In the genomic region with DNA sequence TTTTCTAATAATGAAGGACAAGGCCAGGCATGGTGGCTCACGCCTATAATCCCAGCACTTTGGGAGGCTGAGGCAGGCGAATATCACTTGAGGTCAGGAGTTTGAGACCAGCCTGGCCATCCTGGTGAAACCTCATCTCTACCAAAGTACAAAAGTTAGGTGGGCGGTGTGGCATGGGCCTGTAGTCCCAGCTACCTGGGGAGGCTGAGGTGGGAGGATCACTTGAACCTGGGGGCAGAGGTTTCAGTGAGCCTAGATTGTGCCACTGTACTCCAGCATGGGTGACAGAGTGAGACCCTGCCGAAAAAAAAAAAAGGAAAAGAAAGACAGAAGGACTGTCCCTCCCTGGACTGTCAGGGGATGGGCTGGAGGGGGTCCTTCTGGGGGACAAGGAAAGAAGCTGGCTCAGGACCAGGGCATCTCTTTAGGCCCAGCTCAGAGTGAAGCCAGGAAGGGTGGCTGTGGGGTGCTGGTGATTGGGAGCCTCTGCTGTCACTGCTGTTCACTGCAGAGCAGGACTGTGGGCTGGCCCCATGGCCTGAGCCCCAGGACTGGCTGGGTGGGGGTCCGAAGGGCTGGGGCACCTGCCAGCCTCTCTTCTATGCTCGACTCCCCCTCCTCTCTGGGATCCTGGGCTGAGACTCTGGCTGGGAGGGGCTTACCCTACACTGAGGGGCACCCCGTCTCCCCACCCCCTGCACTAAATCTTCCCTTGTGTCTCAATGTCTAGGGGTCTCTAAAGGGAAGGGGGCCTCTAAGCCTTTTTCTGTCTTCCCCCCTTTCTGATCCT, we compare ENCODE assay signal across 8 cellular contexts. TPM values are rescaled to one million over a fixed set of nuclear protein-coding genes. Genes with fewer than 3 reads are reported as not detected.
DNase-seq lines count a peak whose midpoint lies in the region; ATAC-seq and TF ChIP-seq lines count a peak whose summit lies in the region.

No MANE protein-coding gene starts in this region.

- peaks cover 40% of the 10 kb centered on the region for H3K27me3 Mint-ChIP-seq in CD4-positive, CD25-positive, alpha-beta regulatory T cell

- H3K4me1 ChIP-seq in CD4-positive, CD25-positive, alpha-beta regulatory T cell (ENCODE audit: control insufficient read depth, insufficient read depth, low read length, poor library complexity, severe bottlenecking): peaks cover 7% of the 10 kb centered on the region
- H3K4me1 ChIP-seq in OCI-LY7 (ENCODE audit: insufficient read depth, low read length, poor library complexity, severe bottlenecking) (peaks cover 32% of the 10 kb centered on the region), endocrine pancreas (ENCODE audit: control insufficient read depth, insufficient read depth, low read length) (no peaks in the 10 kb centered on the region), neuron (ENCODE audit: insufficient read depth, low read length) (peaks cover 26% of the 10 kb centered on the region)

- no peaks in the 10 kb centered on the region for H3K79me2 ChIP-seq in OCI-LY7 (ENCODE audit: insufficient read depth, low read depth, low read length)

- POLR2A ChIA-PET in OCI-LY7 (lab: Charles Lee): no interaction called here

- no peak overlapping the region for H2AFZ ChIP-seq in OCI-LY7 (ENCODE audit: low read length)
- H2AFZ ChIP-seq in neuron (ENCODE audit: low read depth, low read length): peak overlapping the region; percentile 70

- H3K4me3 ChIP-seq in CD4-positive, CD25-positive, alpha-beta regulatory T cell (ENCODE audit: low read depth, low read length): peak overlapping the region; percentile 48
- peak overlapping the region; percentile 74 for H3K4me3 ChIP-seq in OCI-LY7 (ENCODE audit: low read depth, low read length, poor library complexity, severe bottlenecking)
- H3K4me3 ChIP-seq in endocrine pancreas (ENCODE audit: control insufficient read depth, insufficient read depth, low read length): peak overlapping the region; percentile 32
- H3K4me3 ChIP-seq in neuron (ENCODE audit: low read length): peak overlapping the region; percentile 48

- H3K9me3 ChIP-seq in CD4-positive, CD25-positive, alpha-beta regulatory T cell (ENCODE audit: control insufficient read depth in 2 of 2, low read length in 2 of 2): no peaks in the 10 kb centered on the region
- H3K9me3 ChIP-seq in OCI-LY7 (ENCODE audit: low read length) (no peaks in the 10 kb centered on the region), endocrine pancreas (ENCODE audit: control insufficient read depth, low read length) (no peaks in the 10 kb centered on the region), neuron (ENCODE audit: low read length) (no peaks in the 10 kb centered on the region)

- H3K27ac ChIP-seq in CD4-positive, CD25-positive, alpha-beta regulatory T cell (ENCODE audit: insufficient read depth, low read length, poor library complexity, severe bottlenecking): no peak overlapping the region
- no peak overlapping the region for H3K27ac ChIP-seq in OCI-LY7 (ENCODE audit: low read depth, low read length, poor library complexity, severe bottlenecking)

- no peak for TF ChIP-seq CTCF in OCI-LY7 (conservative IDR thresholded peaks at IDR 0.05; ENCODE audit: low read length)

- peaks cover 6% of the 10 kb centered on the region for H3K27me3 ChIP-seq in CD4-positive, CD25-positive, alpha-beta regulatory T cell (ENCODE audit: control insufficient read depth, insufficient read depth, low read length)
- no peaks in the 10 kb centered on the region for H3K27me3 ChIP-seq in endocrine pancreas (ENCODE audit: control insufficient read depth, insufficient read depth, low read length)
- peaks cover 19% of the 10 kb centered on the region for H3K27me3 ChIP-seq in neuron (ENCODE audit: insufficient read depth, low read length)

- BruUV-seq in OCI-LY7 (replicated peaks; lab: Mats Ljungman, UMichigan): no TSS peak

- intact Hi-C loops in OCI-LY7 (cut with micrococcal nuclease; ENCODE audit: unreplicated experiment): loop anchor here (10.0 kb wide), 1 partner anchor 237 kb away; no protein-coding TSS in a partner anchor

- H3K27ac Mint-ChIP-seq in CD4-positive, CD25-positive, alpha-beta regulatory T cell: peak overlapping the region in 1 of 3 donors; percentile 38

- H4K20me1 ChIP-seq in OCI-LY7 (ENCODE audit: insufficient read depth, low read length): no peaks in the 10 kb centered on the region

- H3K36me3 ChIP-seq in CD4-positive, CD25-positive, alpha-beta regulatory T cell (ENCODE audit: control insufficient read depth, insufficient read depth, low read length): no peaks in the 10 kb centered on the region
- no peaks in the 10 kb centered on the region for H3K36me3 ChIP-seq in OCI-LY7 (ENCODE audit: insufficient read depth, low read length)
- no peaks in the 10 kb centered on the region for H3K36me3 ChIP-seq in endocrine pancreas (ENCODE audit: control insufficient read depth, insufficient read depth, low read length)
- no peaks in the 10 kb centered on the region for H3K36me3 ChIP-seq in neuron (ENCODE audit: insufficient read depth, low read length)

- peaks cover 0 to 2% (median 0%) of the 10 kb centered on the region in 7 donors for H3K9me3 Mint-ChIP-seq in CD4-positive, CD25-positive, alpha-beta regulatory T cell

- H3K36me3 Mint-ChIP-seq in CD4-positive, CD25-positive, alpha-beta regulatory T cell: no peaks in the 10 kb centered on the region

- H3K9me2 ChIP-seq in OCI-LY7 (ENCODE audit: insufficient read depth, low read length): no peaks in the 10 kb centered on the region

- H3K4me1 Mint-ChIP-seq in CD4-positive, CD25-positive, alpha-beta regulatory T cell: peaks cover 0 to 26% (median 5%) of the 10 kb centered on the region in 4 donors

- DNase-seq in CD4-positive, CD25-positive, alpha-beta regulatory T cell: no peak
- DNase-seq in OCI-LY7 (ENCODE audit: low spot score): no peak
- DNase-seq in NCI-H748 treated with DMSO at 0.1 percent for 48 hours (lab: John Stamatoyannopoulos, UW): no peak
- DNase-seq in NCI-H128 (lab: John Stamatoyannopoulos, UW; ENCODE audit: unreplicated experiment): no peak
- no peak for DNase-seq in stimulated activated naive CD4-positive, alpha-beta T cell treated with Interleukin-2 at 50 U/mL for 16 hours (lab: John Stamatoyannopoulos, UW)

- peak overlapping the region; percentile 60 for H3K9ac ChIP-seq in endocrine pancreas (ENCODE audit: control insufficient read depth, insufficient read depth, low read length)

- no peak for ATAC-seq in CD4-positive, CD25-positive, alpha-beta regulatory T cell (ENCODE audit: low read depth in 2 of 2)
- ATAC-seq in HG02970 (IDR thresholded peaks at IDR 0.05; ENCODE audit: low FRiP score, unreplicated experiment): no peak

- peak overlapping the region; percentile 74 to 92 (median 84) for H3K4me3 Mint-ChIP-seq in CD4-positive, CD25-positive, alpha-beta regulatory T cell

- H3K4me2 ChIP-seq in OCI-LY7 (ENCODE audit: low read length): peak overlapping the region; percentile 96

- CTCF ChIA-PET in OCI-LY7 (lab: Charles Lee; ENCODE audit: unreplicated experiment): no interaction called here

RNA-seq across cellular contexts. Expression of a gene that starts 0.9 kb away (rescaled TPM):
- 2.3 TPM for total RNA-seq in CD4-positive, CD25-positive, alpha-beta regulatory T cell
- polyA plus RNA-seq in CD4-positive, CD25-positive, alpha-beta regulatory T cell: under 1 TPM in 2 of 4 donors, not detected in 2; 0.22 to 0.30 TPM
- 18.6 and 25.4 TPM in 2 replicates for total RNA-seq in OCI-LY7 (2014; rRNA removed; shearing (Covaris generic))
- 14.6 and 16.3 TPM in 2 replicates for total RNA-seq in OCI-LY7 (2022)
